ENCODE assay signal across 8 cellular contexts in the genomic region with DNA sequence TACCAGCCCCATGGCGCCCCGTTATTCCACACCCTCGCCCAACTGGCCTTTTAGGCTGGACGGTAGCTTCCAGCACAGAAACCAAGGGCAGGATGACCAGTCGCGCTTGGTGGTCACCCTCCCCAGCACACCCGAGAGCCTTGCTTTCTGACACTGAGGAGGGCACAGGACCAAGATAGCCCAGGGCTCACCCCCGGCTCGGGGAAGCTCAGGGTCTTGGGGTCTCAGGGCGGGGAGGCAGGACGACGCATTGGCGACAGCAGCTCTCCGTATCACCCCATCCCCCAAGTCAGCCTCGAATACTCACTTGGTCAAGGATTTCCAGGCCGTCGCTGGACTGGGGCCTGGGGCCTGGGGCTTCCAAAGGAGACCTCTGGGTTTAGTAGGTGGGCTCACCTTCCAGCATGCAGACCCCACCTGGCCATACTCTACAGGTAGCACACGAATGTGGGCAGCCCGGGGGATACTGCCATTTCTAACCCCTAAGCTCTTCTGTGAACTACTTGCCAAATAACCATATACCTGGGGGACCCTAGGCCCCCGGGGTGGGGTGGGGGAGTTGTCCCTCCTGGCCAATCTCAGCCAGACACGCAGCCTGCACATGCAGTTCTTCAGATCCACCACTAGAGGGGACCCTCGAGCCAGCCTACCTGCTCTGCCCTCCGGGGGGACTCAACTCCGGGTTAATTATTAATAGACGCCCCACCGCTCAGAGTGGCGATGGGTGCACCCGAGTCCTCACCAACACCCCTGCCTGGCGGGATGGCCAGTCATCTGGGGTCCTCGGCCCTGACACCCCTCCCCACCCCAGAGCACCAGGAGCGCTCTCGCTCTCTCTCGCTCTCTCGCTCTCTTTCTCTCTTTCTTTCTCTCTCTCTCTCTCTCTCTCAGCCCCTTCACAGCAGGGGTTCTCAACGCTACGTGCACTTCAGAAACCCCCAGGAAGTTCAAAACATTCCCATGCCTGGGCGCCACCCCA. TPM values are rescaled to one million over a fixed set of nuclear protein-coding genes. Genes with fewer than 3 reads are reported as not detected.
A peak's percentile ranks its signal among the peaks of the same experiment; 100 is the strongest.
DNase-seq lines count a peak whose midpoint lies in the region; ATAC-seq and TF ChIP-seq lines count a peak whose summit lies in the region.

No MANE protein-coding gene starts in this region.

- H3K14ac ChIP-seq in H9 (ENCODE audit: insufficient read depth, low read length), result peak overlapping the region; percentile 51; the same call in 1 of the 2 replicates

- H4K91ac ChIP-seq in H9 (ENCODE audit: insufficient read length, low read depth, low read length), result no peak overlapping the region

- TF ChIP-seq CTCF in C4-2B (conservative IDR thresholded peaks at IDR 0.05), result peak; percentile 98
- peak; percentile 97 for TF ChIP-seq CTCF in H9 (conservative IDR thresholded peaks at IDR 0.05)
- TF ChIP-seq CTCF in Peyer's patch (IDR thresholded peaks at IDR 0.05), result peak; percentile 80 to 99 (median 89)

- H3K4me1 ChIP-seq in H9 (ENCODE audit: insufficient read depth, low read length), result no peaks in the 10 kb centered on the region
- H3K4me1 ChIP-seq in Peyer's patch, result peaks cover 0 to 22% (median 2%) of the 10 kb centered on the region in 4 donors

- H3K4me1 Mint-ChIP-seq in H9, result peaks cover 13 to 21% of the 10 kb centered on the region in 2 experiments; a peak in 3 of 4 replicates

- H2BK120ac ChIP-seq in H9 (ENCODE audit: low read depth, low read length, poor library complexity, severe bottlenecking), result no peak overlapping the region

- peak; percentile 80 for DNase-seq in H9
- DNase-seq in Peyer's patch, result peak in 1 of 3 donors; percentile 26
- DNase-seq in activated gamma-delta T cell treated with anti-CD3 and anti-CD28 coated beads, Interleukin-2, amount 50 U/mL, for 16 hours (ENCODE audit: low read depth), result peak; percentile 44
- DNase-seq in head of caudate nucleus, result peak in 39 of 42 donors; percentile 14 to 79 (median 50)
- DNase-seq in renal cortical epithelial cell (ENCODE audit: low read depth), result peak; percentile 26

- H3K9ac ChIP-seq in H9 (ENCODE audit: extremely low read depth, insufficient read length, low read length), result no peak overlapping the region

- H2AFZ ChIP-seq in H9 (ENCODE audit: low read length), result no peak overlapping the region

- peaks cover 14 to 28% (median 15%) of the 10 kb centered on the region in 3 experiments; a peak in 6 of 7 replicates for H3K36me3 Mint-ChIP-seq in H9 (ENCODE audit: insufficient read depth in 1 of 3, low read depth in 3 of 3)

- no peaks in the 10 kb centered on the region for H3K27me3 ChIP-seq in H9 (ENCODE audit: insufficient read depth, low read length)
- H3K27me3 ChIP-seq in Peyer's patch, result no peaks in the 10 kb centered on the region

- no peak overlapping the region for H3K18ac ChIP-seq in H9 (ENCODE audit: insufficient read length, low read depth, low read length)

- peaks cover 5% of the 10 kb centered on the region for H3K23me2 ChIP-seq in H9 (ENCODE audit: insufficient read length, low read depth, low read length, poor library complexity, severe bottlenecking)

- no peak overlapping the region for H2AK5ac ChIP-seq in H9 (ENCODE audit: insufficient read length, low read length)

- H3K27me3 Mint-ChIP-seq in H9 (ENCODE audit: low read depth), result no peaks in the 10 kb centered on the region

- no peak overlapping the region for H3K56ac ChIP-seq in H9 (ENCODE audit: insufficient read length, low read depth, low read length)

- H3T11ph ChIP-seq in H9 (ENCODE audit: low read length), result no peak overlapping the region

- H4K5ac ChIP-seq in H9 (ENCODE audit: insufficient read length, low read depth, low read length), result no peak overlapping the region

- H3K36me3 ChIP-seq in Peyer's patch, result peaks cover 0 to 12% (median 0%) of the 10 kb centered on the region in 3 donors

- WGBS in H9 (ENCODE audit: extremely low coverage, insufficient read length, low lambda C conversion rate), result no CpG with 5 or more reads among the region's 37 CpGs

- H3K79me2 ChIP-seq in H9 (ENCODE audit: insufficient read depth, low read length), result peaks cover 1% of the 10 kb centered on the region; the same call in 1 of the 2 replicates

- H2BK5ac ChIP-seq in H9 (ENCODE audit: insufficient read length, low read length), result no peak overlapping the region

- no peak overlapping the region for H3K23ac ChIP-seq in H9 (ENCODE audit: insufficient read length, low read depth, low read length)

- H4K20me1 ChIP-seq in H9 (ENCODE audit: control insufficient read depth, insufficient read depth, insufficient read length), result no peaks in the 10 kb centered on the region

- ATAC-seq in GM18519 (IDR thresholded peaks at IDR 0.05; ENCODE audit: low FRiP score, unreplicated experiment) (no peak), HG02973 (IDR thresholded peaks at IDR 0.05; ENCODE audit: unreplicated experiment) (no peak)

- H3K27ac Mint-ChIP-seq in H9, result peak overlapping the region in 1 of 3 experiments; percentile 80; a peak in 1 of 7 replicates

- no peak for TF ChIP-seq POLR2A in Peyer's patch (IDR thresholded peaks at IDR 0.05)

- H3K4me2 ChIP-seq in H9 (ENCODE audit: insufficient read depth, insufficient read length, low read length), result peak overlapping the region; percentile 62

- no peaks in the 10 kb centered on the region for H3K9me3 ChIP-seq in H9 (ENCODE audit: control insufficient read depth, low read depth, low read length)
- H3K9me3 ChIP-seq in Peyer's patch, result no peaks in the 10 kb centered on the region

- H3K4me3 Mint-ChIP-seq in H9, result peak overlapping the region; percentile 52 to 75; a peak in 4 of 5 replicates

- H3K4ac ChIP-seq in H9 (ENCODE audit: low read depth, low read length), result no peak overlapping the region

- peak overlapping the region in 1 of 4 donors; percentile 25 for H3K4me3 ChIP-seq in Peyer's patch

- intact Hi-C loops in head of caudate nucleus (cut with DNase I), result no loop called here

- no peak overlapping the region for H4K8ac ChIP-seq in H9 (replicated peaks; ENCODE audit: insufficient read length, low read depth, low read length)

- no peak overlapping the region for H2BK12ac ChIP-seq in H9 (ENCODE audit: insufficient read length, low read depth, low read length)

- H3K9me3 Mint-ChIP-seq in H9, result no peaks in the 10 kb centered on the region

- H2BK15ac ChIP-seq in H9 (ENCODE audit: low read depth, low read length), result no peak overlapping the region

- H2BK20ac ChIP-seq in H9 (ENCODE audit: low read depth, low read length, poor library complexity, severe bottlenecking), result no peak overlapping the region

- H3K27ac ChIP-seq in C4-2B (peak overlapping the region; percentile 10; the same call in 1 of the 2 replicates), H9 (ENCODE audit: insufficient read length, low read depth, low read length) (no peak overlapping the region), Peyer's patch (no peak overlapping the region)

- H3K79me1 ChIP-seq in H9 (ENCODE audit: insufficient read depth, low read depth, low read length, poor library complexity, severe bottlenecking), result no peaks in the 10 kb centered on the region

RNA-seq across cellular contexts. Expression of a gene that starts 30.0 kb away (rescaled TPM):
- 82.7 and 85.8 TPM in 2 replicates for total RNA-seq in H9 (2021)
- 10 to 100 TPM; 11.9 to 29.7 (median 22.2) TPM for total RNA-seq in Peyer's patch
- 30.4 and 257 TPM in 2 replicates for total RNA-seq in renal cortical epithelial cell

RNA-seq across cellular contexts. Expression of a gene that starts 30.8 kb away (rescaled TPM):
- 7.8 and 8.9 TPM in 2 replicates for total RNA-seq in H9 (2021)
- 10 to 100 TPM in 2 of 4 donors, 1 to 10 TPM in 2; 2.8 to 54.5 (median 7.8) TPM for total RNA-seq in Peyer's patch
- 1.4 and 23.4 TPM in 2 replicates for total RNA-seq in renal cortical epithelial cell
